ENCODE assay signal across 8 cellular contexts in the genomic region with DNA sequence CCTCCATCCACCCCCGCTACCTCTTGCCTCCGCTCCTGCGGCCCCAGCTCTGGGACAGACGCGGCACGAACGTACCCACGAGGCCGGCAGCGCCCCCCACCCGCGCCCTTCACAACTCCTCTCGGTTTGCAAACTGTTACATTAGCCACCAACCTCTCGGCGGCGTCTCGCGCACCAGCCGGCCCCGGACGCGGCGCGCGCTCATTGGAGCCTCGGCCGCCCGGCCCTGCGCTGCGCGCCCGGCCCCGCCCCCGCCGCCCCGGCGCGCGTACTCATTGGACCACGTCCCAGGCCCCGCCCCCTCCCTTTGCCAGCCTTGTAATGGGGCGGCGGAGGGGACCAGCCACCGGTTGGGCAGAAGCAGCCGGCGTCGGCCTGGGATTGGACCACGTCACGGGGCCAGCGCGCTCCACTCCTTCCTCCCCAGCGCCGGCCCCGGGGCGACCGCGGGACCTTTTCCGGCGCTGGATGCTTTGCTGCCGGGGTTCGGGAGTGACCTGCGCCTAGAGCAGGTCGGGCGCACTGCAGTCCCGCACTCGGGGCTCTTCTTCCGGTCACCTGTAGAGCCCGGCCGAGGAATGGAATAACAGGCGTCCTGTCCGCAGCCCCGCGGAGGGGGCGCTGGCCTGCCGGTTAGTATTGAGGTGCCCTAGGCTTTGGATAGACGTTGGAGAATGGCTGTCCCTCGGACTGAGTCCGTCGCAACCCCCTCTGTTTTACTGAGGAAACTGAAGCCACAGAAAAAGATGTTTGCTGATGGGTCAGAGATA. TPM values are rescaled to one million over a fixed set of nuclear protein-coding genes. Genes with fewer than 3 reads are reported as not detected.
A peak's percentile ranks its signal among the peaks of the same experiment; 100 is the strongest.
DNase-seq lines count a peak whose midpoint lies in the region; ATAC-seq and TF ChIP-seq lines count a peak whose summit lies in the region.

A gene with protein sequence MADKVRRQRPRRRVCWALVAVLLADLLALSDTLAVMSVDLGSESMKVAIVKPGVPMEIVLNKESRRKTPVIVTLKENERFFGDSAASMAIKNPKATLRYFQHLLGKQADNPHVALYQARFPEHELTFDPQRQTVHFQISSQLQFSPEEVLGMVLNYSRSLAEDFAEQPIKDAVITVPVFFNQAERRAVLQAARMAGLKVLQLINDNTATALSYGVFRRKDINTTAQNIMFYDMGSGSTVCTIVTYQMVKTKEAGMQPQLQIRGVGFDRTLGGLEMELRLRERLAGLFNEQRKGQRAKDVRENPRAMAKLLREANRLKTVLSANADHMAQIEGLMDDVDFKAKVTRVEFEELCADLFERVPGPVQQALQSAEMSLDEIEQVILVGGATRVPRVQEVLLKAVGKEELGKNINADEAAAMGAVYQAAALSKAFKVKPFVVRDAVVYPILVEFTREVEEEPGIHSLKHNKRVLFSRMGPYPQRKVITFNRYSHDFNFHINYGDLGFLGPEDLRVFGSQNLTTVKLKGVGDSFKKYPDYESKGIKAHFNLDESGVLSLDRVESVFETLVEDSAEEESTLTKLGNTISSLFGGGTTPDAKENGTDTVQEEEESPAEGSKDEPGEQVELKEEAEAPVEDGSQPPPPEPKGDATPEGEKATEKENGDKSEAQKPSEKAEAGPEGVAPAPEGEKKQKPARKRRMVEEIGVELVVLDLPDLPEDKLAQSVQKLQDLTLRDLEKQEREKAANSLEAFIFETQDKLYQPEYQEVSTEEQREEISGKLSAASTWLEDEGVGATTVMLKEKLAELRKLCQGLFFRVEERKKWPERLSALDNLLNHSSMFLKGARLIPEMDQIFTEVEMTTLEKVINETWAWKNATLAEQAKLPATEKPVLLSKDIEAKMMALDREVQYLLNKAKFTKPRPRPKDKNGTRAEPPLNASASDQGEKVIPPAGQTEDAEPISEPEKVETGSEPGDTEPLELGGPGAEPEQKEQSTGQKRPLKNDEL (minus strand): TSS at position 206 of the 770 bp plus-strand sequence. CDS start 1,045 bp downstream, outside the sequence.

- peak within 1 kb of the TSS; percentile 8 for H2BK120ac ChIP-seq in mesenchymal stem cell (ENCODE audit: low read depth, low read length)

- peak within 1 kb of the TSS; percentile 50 for H2BK15ac ChIP-seq in mesenchymal stem cell (ENCODE audit: low read depth, poor library complexity, severe bottlenecking)

- peaks cover 15% of the 10 kb centered on the region for H3K4me1 ChIP-seq in mesenchymal stem cell (ENCODE audit: control insufficient read depth, insufficient read depth, low read depth, low read length)

- peak within 1 kb of the TSS; percentile 21 for H2AK5ac ChIP-seq in mesenchymal stem cell (ENCODE audit: low read length, severe bottlenecking)

- WGBS in mesenchymal stem cell, result under 1% methylated on average over 68 of the region's 79 CpGs

- peaks cover 35% of the 10 kb centered on the region for H3K79me1 ChIP-seq in mesenchymal stem cell (replicated peaks; ENCODE audit: low read length, poor library complexity, severe bottlenecking)

- H3K9ac ChIP-seq in mesenchymal stem cell (ENCODE audit: low read length), result peak within 1 kb of the TSS; percentile 94

- H2AFZ ChIP-seq in mesenchymal stem cell (ENCODE audit: low read depth, low read length), result peak within 1 kb of the TSS; percentile 92

- peak within 1 kb of the TSS in 1 of 2 experiments; percentile 17 for H2BK12ac ChIP-seq in mesenchymal stem cell (ENCODE audit: low read length in 2 of 2)

- peak within 1 kb of the TSS; percentile 97 for H3K27ac Mint-ChIP-seq in effector memory CD8-positive, alpha-beta T cell

- H3K23ac ChIP-seq in mesenchymal stem cell (ENCODE audit: low read length in 2 of 2), result peak within 1 kb of the TSS in 1 of 2 experiments; percentile 94

- peak within 1 kb of the TSS; percentile 62 for H4K91ac ChIP-seq in mesenchymal stem cell (ENCODE audit: low read length)

- H3K4me3 ChIP-seq in mesenchymal stem cell (ENCODE audit: insufficient read depth in 1 of 2, low read depth in 1 of 2, low read length in 2 of 2), result peak within 1 kb of the TSS; percentile 91 to 95

- no peaks in the 10 kb centered on the region for H3K9me3 ChIP-seq in mesenchymal stem cell (ENCODE audit: control insufficient read depth, low read length)

- H3K4me2 ChIP-seq in mesenchymal stem cell (ENCODE audit: low read length, poor library complexity, severe bottlenecking), result peak within 1 kb of the TSS; percentile 98

- DNase-seq in COLO829 (ENCODE audit: low spot score) (peak; percentile 91), GM20000 (ENCODE audit: low spot score) (peak; percentile 100), HT-29 (ENCODE audit: low spot score) (peak; percentile 99), NOMO-1 (lab: John Stamatoyannopoulos, UW; ENCODE audit: unreplicated experiment in 2 of 2) (peak; percentile 96 to 97), mesenchymal stem cell (peak; percentile 97)
- peak; percentile 95 to 98 for DNase-seq in activated CD8-positive, alpha-beta memory T cell treated with anti-CD3 and anti-CD28 coated beads for 4 hours (ENCODE audit: low read depth in 2 of 2)
- DNase-seq in effector memory CD8-positive, alpha-beta T cell, result peak; percentile 95 to 98 (median 97)
- DNase-seq in stimulated activated CD8-positive, alpha-beta memory T cell treated with anti-CD3 and anti-CD28 coated beads, Interleukin-12 subunit alpha, Interleukin-12 subunit beta, amount 100 ng/mL, for 4 hours (ENCODE audit: low read depth), result peak; percentile 99

- H3K27me3 ChIP-seq in mesenchymal stem cell (ENCODE audit: control insufficient read depth in 1 of 2, insufficient read depth in 1 of 2, low read length in 2 of 2), result no peaks in the 10 kb centered on the region

- H3K27me3 Mint-ChIP-seq in effector memory CD8-positive, alpha-beta T cell, result no peaks in the 10 kb centered on the region

- TF ChIP-seq CTCF in GM20000 (IDR thresholded peaks at IDR 0.05; ENCODE audit: extremely low read depth, missing control alignments), result no peak

- peak within 1 kb of the TSS; percentile 67 to 82 for H3K4ac ChIP-seq in mesenchymal stem cell (ENCODE audit: low read depth in 1 of 2, low read length in 2 of 2)

- peak; percentile 85 for ATAC-seq in effector memory CD8-positive, alpha-beta T cell (replicated peaks)

- H3K4me1 Mint-ChIP-seq in effector memory CD8-positive, alpha-beta T cell (ENCODE audit: low read depth in 2 of 2), result peaks cover 27 to 37% of the 10 kb centered on the region in 2 donors

- H4K8ac ChIP-seq in mesenchymal stem cell (ENCODE audit: low read length), result peak within 1 kb of the TSS; percentile 61

- peak within 1 kb of the TSS; percentile 95 to 97 for H3K4me3 Mint-ChIP-seq in effector memory CD8-positive, alpha-beta T cell

- peak within 1 kb of the TSS; percentile 71 for H2BK5ac ChIP-seq in mesenchymal stem cell (ENCODE audit: low read depth, low read length, poor library complexity, severe bottlenecking)

- no peaks in the 10 kb centered on the region for H3K9me3 Mint-ChIP-seq in effector memory CD8-positive, alpha-beta T cell

- H3K36me3 ChIP-seq in mesenchymal stem cell (ENCODE audit: control insufficient read depth in 1 of 2, insufficient read depth in 2 of 2, low read depth in 1 of 2, low read length in 2 of 2), result peaks cover 31 to 37% of the 10 kb centered on the region in 2 experiments

- peak within 1 kb of the TSS; percentile 77 for H3K27ac ChIP-seq in mesenchymal stem cell (ENCODE audit: low read length, poor library complexity, severe bottlenecking)

- H3K14ac ChIP-seq in mesenchymal stem cell (ENCODE audit: low read length in 2 of 2), result peak within 1 kb of the TSS in 1 of 2 experiments; percentile 98

- peaks cover 57% of the 10 kb centered on the region for H3K36me3 Mint-ChIP-seq in effector memory CD8-positive, alpha-beta T cell (ENCODE audit: insufficient read depth)

- peak within 1 kb of the TSS; percentile 59 to 95 for H3K18ac ChIP-seq in mesenchymal stem cell (ENCODE audit: low read depth in 1 of 2, low read length in 2 of 2)

RNA-seq across cellular contexts. Expression of the gene that starts here (rescaled TPM):
- 161 TPM in 2 replicates for total RNA-seq in HT-29 (2014; rRNA removed; shearing (Covaris generic))
- polyA plus RNA-seq in mesenchymal stem cell (2013, experiment 1 of 2), result 118 TPM
- 124 TPM for polyA plus RNA-seq in mesenchymal stem cell (2013, experiment 2 of 2)

Comparison
In these comparisons a context has a peak if more than half of its experiments do, and no peak if none do; other contexts are left out.
1. Peak in every context shown above with its lines: DNase-seq, ATAC-seq, H3K4me3 ChIP-seq and H3K27ac ChIP-seq.